In the genomic region with DNA sequence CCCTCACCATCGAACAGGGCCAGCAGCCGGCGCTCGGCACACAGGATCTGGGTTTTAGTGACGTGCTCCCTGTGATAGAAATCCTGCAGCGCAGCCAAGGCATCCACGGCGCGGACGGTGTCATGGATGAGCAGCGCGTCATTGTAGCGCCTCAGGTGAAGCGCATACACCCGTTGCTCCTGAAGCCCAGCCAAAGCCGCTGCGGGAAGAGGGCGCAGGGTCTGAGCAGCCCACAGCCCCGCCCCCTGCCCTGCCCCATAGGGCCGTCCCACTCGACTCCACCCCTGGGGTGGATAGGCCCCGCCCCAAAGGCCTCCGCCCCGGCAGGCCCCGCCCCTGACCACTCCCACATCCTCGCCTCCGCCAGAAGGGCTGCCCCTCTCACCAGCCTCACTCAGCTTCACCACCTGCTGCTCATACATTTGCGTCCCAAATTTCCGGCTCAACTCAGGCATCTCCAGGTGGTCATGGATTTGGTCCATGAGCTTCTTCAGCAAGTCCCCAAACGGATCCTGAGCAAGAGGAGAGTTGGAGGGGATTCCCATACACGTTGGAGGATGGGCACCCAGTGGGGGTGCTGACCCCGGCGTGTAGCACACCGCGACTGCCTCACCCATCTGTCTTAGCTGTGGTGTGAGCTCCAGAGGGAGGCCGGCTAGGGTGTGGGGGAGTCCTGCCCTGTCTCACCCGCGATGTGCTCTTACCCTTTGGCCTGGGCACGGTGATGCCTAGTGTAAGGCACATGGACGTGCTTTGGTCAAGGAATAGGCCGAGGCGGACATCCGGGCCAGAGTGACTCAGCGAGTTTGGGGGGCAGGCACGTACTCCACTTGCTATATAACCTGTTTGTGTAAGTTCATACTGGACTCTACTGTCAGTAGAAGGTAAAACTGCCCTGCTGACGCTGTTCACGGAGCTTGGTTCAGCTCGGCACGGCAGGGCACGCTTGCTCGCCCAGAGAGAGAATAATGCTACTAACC, we compare ENCODE assay signal across 1 cellular context.
TF ChIP-seq lines count a peak whose summit lies in the region.

No MANE protein-coding gene starts in this region.

TF ChIP-seq in GM23338, 12 proteins besides CTCF, POLR2A, EP300 and RAD21 (continued from another document):
- TF ChIP-seq, protein P1, sequence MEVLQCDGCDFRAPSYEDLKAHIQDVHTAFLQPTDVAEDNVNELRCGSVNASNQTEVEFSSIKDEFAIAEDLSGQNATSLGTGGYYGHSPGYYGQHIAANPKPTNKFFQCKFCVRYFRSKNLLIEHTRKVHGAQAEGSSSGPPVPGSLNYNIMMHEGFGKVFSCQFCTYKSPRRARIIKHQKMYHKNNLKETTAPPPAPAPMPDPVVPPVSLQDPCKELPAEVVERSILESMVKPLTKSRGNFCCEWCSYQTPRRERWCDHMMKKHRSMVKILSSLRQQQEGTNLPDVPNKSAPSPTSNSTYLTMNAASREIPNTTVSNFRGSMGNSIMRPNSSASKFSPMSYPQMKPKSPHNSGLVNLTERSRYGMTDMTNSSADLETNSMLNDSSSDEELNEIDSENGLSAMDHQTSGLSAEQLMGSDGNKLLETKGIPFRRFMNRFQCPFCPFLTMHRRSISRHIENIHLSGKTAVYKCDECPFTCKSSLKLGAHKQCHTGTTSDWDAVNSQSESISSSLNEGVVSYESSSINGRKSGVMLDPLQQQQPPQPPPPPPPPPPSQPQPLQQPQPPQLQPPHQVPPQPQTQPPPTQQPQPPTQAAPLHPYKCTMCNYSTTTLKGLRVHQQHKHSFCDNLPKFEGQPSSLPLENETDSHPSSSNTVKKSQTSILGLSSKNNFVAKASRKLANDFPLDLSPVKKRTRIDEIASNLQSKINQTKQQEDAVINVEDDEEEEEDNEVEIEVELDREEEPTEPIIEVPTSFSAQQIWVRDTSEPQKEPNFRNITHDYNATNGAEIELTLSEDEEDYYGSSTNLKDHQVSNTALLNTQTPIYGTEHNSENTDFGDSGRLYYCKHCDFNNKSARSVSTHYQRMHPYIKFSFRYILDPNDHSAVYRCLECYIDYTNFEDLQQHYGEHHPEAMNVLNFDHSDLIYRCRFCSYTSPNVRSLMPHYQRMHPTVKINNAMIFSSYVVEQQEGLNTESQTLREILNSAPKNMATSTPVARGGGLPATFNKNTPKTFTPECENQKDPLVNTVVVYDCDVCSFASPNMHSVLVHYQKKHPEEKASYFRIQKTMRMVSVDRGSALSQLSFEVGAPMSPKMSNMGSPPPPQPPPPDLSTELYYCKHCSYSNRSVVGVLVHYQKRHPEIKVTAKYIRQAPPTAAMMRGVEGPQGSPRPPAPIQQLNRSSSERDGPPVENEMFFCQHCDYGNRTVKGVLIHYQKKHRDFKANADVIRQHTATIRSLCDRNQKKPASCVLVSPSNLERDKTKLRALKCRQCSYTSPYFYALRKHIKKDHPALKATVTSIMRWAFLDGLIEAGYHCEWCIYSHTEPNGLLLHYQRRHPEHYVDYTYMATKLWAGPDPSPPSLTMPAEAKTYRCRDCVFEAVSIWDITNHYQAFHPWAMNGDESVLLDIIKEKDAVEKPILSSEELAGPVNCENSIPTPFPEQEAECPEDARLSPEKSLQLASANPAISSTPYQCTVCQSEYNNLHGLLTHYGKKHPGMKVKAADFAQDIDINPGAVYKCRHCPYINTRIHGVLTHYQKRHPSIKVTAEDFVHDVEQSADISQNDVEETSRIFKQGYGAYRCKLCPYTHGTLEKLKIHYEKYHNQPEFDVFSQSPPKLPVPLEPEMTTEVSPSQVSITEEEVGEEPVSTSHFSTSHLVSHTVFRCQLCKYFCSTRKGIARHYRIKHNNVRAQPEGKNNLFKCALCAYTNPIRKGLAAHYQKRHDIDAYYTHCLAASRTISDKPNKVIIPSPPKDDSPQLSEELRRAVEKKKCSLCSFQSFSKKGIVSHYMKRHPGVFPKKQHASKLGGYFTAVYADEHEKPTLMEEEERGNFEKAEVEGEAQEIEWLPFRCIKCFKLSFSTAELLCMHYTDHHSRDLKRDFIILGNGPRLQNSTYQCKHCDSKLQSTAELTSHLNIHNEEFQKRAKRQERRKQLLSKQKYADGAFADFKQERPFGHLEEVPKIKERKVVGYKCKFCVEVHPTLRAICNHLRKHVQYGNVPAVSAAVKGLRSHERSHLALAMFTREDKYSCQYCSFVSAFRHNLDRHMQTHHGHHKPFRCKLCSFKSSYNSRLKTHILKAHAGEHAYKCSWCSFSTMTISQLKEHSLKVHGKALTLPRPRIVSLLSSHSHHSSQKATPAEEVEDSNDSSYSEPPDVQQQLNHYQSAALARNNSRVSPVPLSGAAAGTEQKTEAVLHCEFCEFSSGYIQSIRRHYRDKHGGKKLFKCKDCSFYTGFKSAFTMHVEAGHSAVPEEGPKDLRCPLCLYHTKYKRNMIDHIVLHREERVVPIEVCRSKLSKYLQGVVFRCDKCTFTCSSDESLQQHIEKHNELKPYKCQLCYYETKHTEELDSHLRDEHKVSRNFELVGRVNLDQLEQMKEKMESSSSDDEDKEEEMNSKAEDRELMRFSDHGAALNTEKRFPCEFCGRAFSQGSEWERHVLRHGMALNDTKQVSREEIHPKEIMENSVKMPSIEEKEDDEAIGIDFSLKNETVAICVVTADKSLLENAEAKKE (CRISPR knock-in tag; IDR thresholded peaks at IDR 0.05): no peak
- TF ChIP-seq ZNF331 (CRISPR knock-in tag; IDR thresholded peaks at IDR 0.05; ENCODE audit: low read depth): no peak
- TF ChIP-seq ETS1 (IDR thresholded peaks at IDR 0.05): no peak
- peak; percentile 70 for TF ChIP-seq CREB1 (CRISPR knock-in tag; IDR thresholded peaks at IDR 0.05; ENCODE audit: low read depth)
- TF ChIP-seq EZH2 (IDR thresholded peaks at IDR 0.05; ENCODE audit: low read depth, unreplicated experiment): no peak
- TF ChIP-seq STAT1 (IDR thresholded peaks at IDR 0.05; ENCODE audit: unreplicated experiment): no peak
- no peak for TF ChIP-seq NANOG (IDR thresholded peaks at IDR 0.05; ENCODE audit: borderline replicate concordance)
